ENCODE assay signal across 12 cellular contexts in genomic region chr14:61560323-61560722, GRCh38.
DNase-seq lines count a peak whose midpoint lies in the region; ATAC-seq, FAIRE-seq and TF ChIP-seq lines count a peak whose summit lies in the region.
"Had no signal": no experiment of that assay in that cellular context is flagged by ENCODE, and none has a peak within 500 bp of the region (broad histone marks: within the 10 kb centered on the region; RNA-seq: fewer than 3 reads in every experiment).

No MANE protein-coding gene starts in this region.

- DNase-seq in DMS79 treated with DMSO at 0.1 percent for 48 hours (lab: John Stamatoyannopoulos, UW) (peak; percentile 45), DMS79 (lab: John Stamatoyannopoulos, UW) (no peak), body of pancreas (no peak), left kidney (ENCODE audit: low read depth, low spot score) (peak; percentile 51), testis (no peak), HTR-8/SVneo (ENCODE audit: insufficient read length, low spot score) (no peak)
- DNase-seq: activated effector memory CD4-positive, alpha-beta T cell treated with anti-CD3 and anti-CD28 coated beads, Interleukin-2, amount 50 U/mL, for 16 hours; effector memory CD8-positive, alpha-beta T cell; stimulated activated CD4-positive, alpha-beta T cell treated with anti-CD3 and anti-CD28 coated beads, Interleukin-15, amount 100 ng/mL, for 24 hours had no signal

- TF ChIP-seq POLR2A in body of pancreas (IDR thresholded peaks at IDR 0.05) (no peak), testis (IDR thresholded peaks at IDR 0.05) (no peak)

- FAIRE-seq in HTR-8/SVneo (lab: Jason Lieb, UNC) = no peak
- FAIRE-seq: TTC549 had no signal

- no peaks in the 10 kb centered on the region for H3K36me3 ChIP-seq in body of pancreas (replicated peaks in 1 of 2; ENCODE audit: insufficient read depth in 1 of 2, low read depth in 2 of 2)
- no peaks in the 10 kb centered on the region for H3K36me3 ChIP-seq in testis (ENCODE audit: low read depth, missing control alignments)

- TF ChIP-seq CTCF in body of pancreas (IDR thresholded peaks at IDR 0.05) (no peak), testis (IDR thresholded peaks at IDR 0.05) (no peak)

- H3K27ac ChIP-seq in body of pancreas (peak overlapping the region; percentile 27 to 91 (median 86)), testis (peak overlapping the region; percentile 55 to 65)

- ATAC-seq in body of pancreas = no peak
- no peak for ATAC-seq in HG03045 (IDR thresholded peaks at IDR 0.05; ENCODE audit: unreplicated experiment)
- ATAC-seq in GM21423 (IDR thresholded peaks at IDR 0.05; ENCODE audit: unreplicated experiment) = no peak
- ATAC-seq: effector memory CD8-positive, alpha-beta T cell had no signal

- H3K9me3 ChIP-seq in body of pancreas (no peaks in the 10 kb centered on the region), testis (no peaks in the 10 kb centered on the region)

- 35 to 43% methylated on average over 5 of the region's 5 CpGs for WGBS in body of pancreas, 2 donors
- WGBS in testis, 2 donors = 57 to 58% methylated on average over 5 of the region's 5 CpGs

- no peaks in the 10 kb centered on the region for H3K27me3 ChIP-seq in body of pancreas
- H3K27me3 ChIP-seq in testis = no peaks in the 10 kb centered on the region

- H3K4me1 ChIP-seq in body of pancreas (peaks cover 55% of the 10 kb centered on the region), testis (peaks cover 24% of the 10 kb centered on the region)

- H3K4me3 ChIP-seq in body of pancreas (no peak overlapping the region), testis (no peak overlapping the region)

- intact Hi-C loops in body of pancreas (cut with DNase I) (no loop called here), testis (cut with DNase I; ENCODE audit: low total_unique reads) (no loop called here)

Comparison
In these comparisons a context has a peak if more than half of its experiments do, and no peak if none do; other contexts are left out.
1. DNase-seq: peak in DMS79 treated with DMSO at 0.1 percent for 48 hours (single experiment) and left kidney (single experiment); none in DMS79 (single experiment), body of pancreas (0 of 4), testis (single experiment) and HTR-8/SVneo (single experiment).